In genomic region chr10:100968839-100969174, GRCh38 we compare ENCODE assay signal across 6 cellular contexts. TPM values are rescaled to one million over a fixed set of nuclear protein-coding genes. Genes with fewer than 3 reads are reported as not detected.
DNase-seq lines count a peak whose midpoint lies in the region; ATAC-seq and TF ChIP-seq lines count a peak whose summit lies in the region.

No MANE protein-coding gene starts in this region.

- peaks cover 16 to 33% of the 10 kb centered on the region in 2 donors for H3K36me3 ChIP-seq in duodenal mucosa (ENCODE audit: control insufficient read depth in 1 of 2, insufficient read depth in 2 of 2, low read length in 2 of 2)
- H3K36me3 ChIP-seq in prostate gland = peaks cover 0 to 7% of the 10 kb centered on the region in 2 donors

- ATAC-seq in GM21515 (IDR thresholded peaks at IDR 0.05; ENCODE audit: unreplicated experiment) = no peak

- TF ChIP-seq CTCF in prostate gland (IDR thresholded peaks at IDR 0.05) = no peak

- DNase-seq in HuH-7 (ENCODE audit: low spot score) = peak; percentile 41
- DNase-seq in prostate gland (ENCODE audit: low spot score) = no peak
- no peak for DNase-seq in stimulated activated CD4-positive, alpha-beta T cell treated with anti-CD3 and anti-CD28 coated beads, Interleukin-12 subunit alpha, Interleukin-12 subunit beta, amount 100 ng/mL, for 4 hours
- no peak for DNase-seq in kidney glomerular epithelial cell (lab: John Stamatoyannopoulos, UW)

- peak overlapping the region; percentile 63 to 67 for H3K9ac ChIP-seq in duodenal mucosa (ENCODE audit: low read depth in 1 of 2, low read length in 2 of 2)

- H3K4me1 ChIP-seq in duodenal mucosa (ENCODE audit: control insufficient read depth in 1 of 2, insufficient read depth in 2 of 2, low read length in 2 of 2) (peaks cover 29 to 35% of the 10 kb centered on the region in 2 donors), prostate gland (replicated peaks) (peaks cover 13% of the 10 kb centered on the region)

- TF ChIP-seq POLR2A in prostate gland (IDR thresholded peaks at IDR 0.05) = no peak

- intact Hi-C loops in prostate gland (cut with DNase I) = no loop called here

- H3K27ac ChIP-seq in duodenal mucosa (ENCODE audit: low read depth, low read length) (no peak overlapping the region), prostate gland (peak overlapping the region; percentile 58 to 69)

- 21% methylated on average over 9 of the region's 9 CpGs for WGBS in prostate gland

- H3K9me3 ChIP-seq in duodenal mucosa (ENCODE audit: control insufficient read depth in 1 of 2, low read length in 2 of 2) = no peaks in the 10 kb centered on the region
- H3K9me3 ChIP-seq in prostate gland = no peaks in the 10 kb centered on the region

- H3K27me3 ChIP-seq in duodenal mucosa (ENCODE audit: control insufficient read depth in 1 of 2, insufficient read depth in 2 of 2, low read length in 2 of 2) = no peaks in the 10 kb centered on the region
- no peaks in the 10 kb centered on the region for H3K27me3 ChIP-seq in prostate gland (replicated peaks; ENCODE audit: insufficient read depth)

- peak overlapping the region; percentile 76 to 79 for H3K4me3 ChIP-seq in duodenal mucosa (ENCODE audit: low read depth in 1 of 2, low read length in 2 of 2)
- peak overlapping the region; percentile 66 to 71 for H3K4me3 ChIP-seq in prostate gland

RNA-seq across cellular contexts. Expression of gene SEMA4G, which starts 0.5 kb away (rescaled TPM):
- 10 to 100 TPM; 24.2 to 31.0 TPM for total RNA-seq in prostate gland

RNA-seq across cellular contexts. Expression of gene MRPL43, which starts 18.5 kb away (rescaled TPM):
- total RNA-seq in prostate gland = 100 to 1,000 TPM in 1 of 2 donors, 10 to 100 TPM in 1; 98.3 to 119 TPM

RNA-seq across cellular contexts. Expression of gene TWNK, which starts 18.5 kb away (rescaled TPM):
- total RNA-seq in prostate gland = 10 to 100 TPM in 1 of 2 donors, 1 to 10 TPM in 1; 9.7 to 17.3 TPM

RNA-seq across cellular contexts. Expression of gene LZTS2, which starts 30.8 kb away (rescaled TPM):
- total RNA-seq in prostate gland = 100 to 1,000 TPM; 108 to 189 TPM

RNA-seq across cellular contexts. Expression of gene SLF2, which starts 56.0 kb away (rescaled TPM):
- 10 to 100 TPM; 25.3 to 77.8 TPM for total RNA-seq in prostate gland
